In the genomic region with DNA sequence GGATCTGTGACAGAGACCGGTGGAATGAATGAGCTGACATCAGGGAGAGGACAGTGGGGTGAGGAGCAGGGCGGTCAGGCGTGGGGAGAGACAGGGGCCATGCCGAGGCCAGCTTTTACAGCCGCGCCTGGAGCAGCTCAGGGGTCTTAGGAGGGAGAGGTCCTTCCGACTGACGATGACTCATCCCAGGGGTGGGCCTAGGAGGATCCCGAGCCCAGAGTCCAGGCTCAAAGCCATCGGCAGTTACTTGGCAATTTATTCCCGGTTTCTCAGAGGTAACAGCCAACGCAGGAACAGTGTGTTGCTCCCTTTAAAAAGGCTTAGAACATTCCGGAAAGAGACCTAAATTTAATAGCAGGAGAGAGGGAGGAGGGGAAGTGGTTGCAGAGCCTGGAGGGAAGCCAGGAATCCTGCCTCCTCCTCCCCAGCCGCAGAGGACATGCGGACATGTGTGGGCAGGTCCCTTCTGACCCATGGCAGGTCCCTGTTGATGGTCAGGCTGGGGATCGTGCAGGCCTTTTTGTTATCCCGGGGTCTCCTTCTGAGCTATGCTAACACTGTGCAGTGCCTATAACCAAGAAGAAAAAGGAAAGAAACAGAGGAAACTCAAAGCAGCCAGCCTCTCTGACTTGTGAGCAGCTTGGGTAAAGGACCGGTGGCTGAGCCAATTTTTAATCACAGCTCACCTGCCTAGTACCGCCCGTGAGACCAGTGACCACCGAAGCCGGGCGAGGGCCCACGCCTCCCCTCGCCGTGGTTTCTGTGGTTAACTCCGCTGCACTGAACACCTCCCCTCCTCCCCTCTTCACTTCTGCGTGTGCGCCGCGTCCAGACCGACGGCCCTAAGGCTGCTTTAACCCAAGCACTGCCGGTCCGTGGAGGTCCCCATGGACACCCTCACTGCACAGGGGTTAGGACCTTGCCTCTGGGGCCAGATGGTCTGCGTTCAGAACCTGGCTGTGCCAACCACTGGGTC, we compare ENCODE assay signal across 8 cellular contexts.
DNase-seq lines count a peak whose midpoint lies in the region; ATAC-seq, FAIRE-seq and TF ChIP-seq lines count a peak whose summit lies in the region.

No MANE protein-coding gene starts in this region.

- no peak overlapping the region for H3K56ac ChIP-seq in mesendoderm (ENCODE audit: low read length)

- no peak overlapping the region for H2BK5ac ChIP-seq in mesendoderm (ENCODE audit: low read length)

- H3K9ac ChIP-seq in BLaER1 treated with 17β-estradiol and CSF1 and Interleukin-3, amounts not matched to agents 10 nM and 100 nM = peak overlapping the region in 10 of 11 experiments; percentile 2 to 49 (median 40); a peak in 13 of 22 replicates
- H3K9ac ChIP-seq in K562 (ENCODE audit: insufficient read depth in 1 of 2, low read depth in 2 of 2, low read length in 2 of 2) (peak overlapping the region; percentile 37 to 85), mesendoderm (ENCODE audit: low read length) (no peak overlapping the region)

- no peak overlapping the region for H4K8ac ChIP-seq in mesendoderm (ENCODE audit: low read depth, low read length)

- peak; percentile 54 to 60 (median 56) for DNase-seq in K562 (ENCODE audit: extremely low read depth in 1 of 4, low spot score in 3 of 4)
- no peak for DNase-seq in mesendoderm
- DNase-seq in NCI-H345 (lab: John Stamatoyannopoulos, UW) = no peak
- DNase-seq in KG1 (lab: John Stamatoyannopoulos, UW) = no peak
- no peak for DNase-seq in NCI-H1417 treated with DMSO at 0.1 percent for 48 hours (lab: John Stamatoyannopoulos, UW)

- H4K20me1 ChIP-seq in BLaER1 treated with 17β-estradiol and CSF1 and Interleukin-3, amounts not matched to agents 10 nM and 100 nM = 0 out of 22 replicates have a peak, but pooled peaks cover 0 to 5% (median 0%) of the 10 kb centered on the region in 11 experiments
- H4K20me1 ChIP-seq in K562 (replicated peaks; ENCODE audit: control insufficient read depth, insufficient read depth, low read length) = no peaks in the 10 kb centered on the region

- H3K4me3 ChIP-seq in BLaER1 treated with 17β-estradiol and CSF1 and Interleukin-3, amounts not matched to agents 10 nM and 100 nM = peak overlapping the region in 8 of 10 experiments; percentile 16 to 57 (median 30); a peak in 15 of 20 replicates
- H3K4me3 ChIP-seq in K562 = no peak overlapping the region
- H3K4me3 ChIP-seq in mesendoderm (ENCODE audit: low read length) = no peak overlapping the region

- H3K9me1 ChIP-seq in K562 (ENCODE audit: control insufficient read depth, insufficient read depth, low read length) = no peaks in the 10 kb centered on the region

- H3K36me3 ChIP-seq in BLaER1 treated with 17β-estradiol and CSF1 and Interleukin-3, amounts not matched to agents 10 nM and 100 nM = no peaks in the 10 kb centered on the region
- H3K36me3 ChIP-seq in K562 (ENCODE audit: control insufficient read depth, insufficient read depth, low read length) = no peaks in the 10 kb centered on the region; the same call in 2 of the 3 replicates
- no peaks in the 10 kb centered on the region for H3K36me3 ChIP-seq in mesendoderm (ENCODE audit: control insufficient read depth, insufficient read depth, low read length)

- TF ChIP-seq EP300 in K562 (IDR thresholded peaks at IDR 0.05; ENCODE audit: low read length) = no peak

- peak overlapping the region in 9 of 11 experiments; percentile 4 to 64 (median 46); a peak in 16 of 22 replicates for H3K27ac ChIP-seq in BLaER1 treated with 17β-estradiol and CSF1 and Interleukin-3, amounts not matched to agents 10 nM and 100 nM
- H3K27ac ChIP-seq in K562 (ENCODE audit: extremely low read depth, low read depth, low read length) (peak overlapping the region; percentile 49; the same call in 2 of the 3 replicates), mesendoderm (ENCODE audit: low read depth, low read length) (no peak overlapping the region)

- peak; percentile 72 for FAIRE-seq in K562 (lab: Jason Lieb, UNC)

- no peak overlapping the region for H3K23ac ChIP-seq in mesendoderm (ENCODE audit: low read length)

- TF ChIP-seq CTCF in K562 (IDR thresholded peaks at IDR 0.05 in 2 of 3, conservative IDR thresholded peaks at IDR 0.05 in 1 of 3; ENCODE audit: insufficient read depth in 2 of 3, low read depth in 1 of 3, low read length in 3 of 3) = no peak

- TF ChIP-seq RAD21 in K562 (CRISPR knock-in tag; conservative IDR thresholded peaks at IDR 0.05 in 1 of 2, IDR thresholded peaks at IDR 0.05 in 1 of 2) = no peak

- H2AK5ac ChIP-seq in mesendoderm (ENCODE audit: low read length) = peak overlapping the region; percentile 65

- H3K4me1 ChIP-seq in BLaER1 treated with 17β-estradiol and CSF1 and Interleukin-3, amounts not matched to agents 10 nM and 100 nM = peaks cover 33 to 62% (median 49%) of the 10 kb centered on the region in 10 experiments
- peaks cover 20 to 52% of the 10 kb centered on the region in 2 experiments for H3K4me1 ChIP-seq in K562 (replicated peaks in 1 of 2; ENCODE audit: control insufficient read depth in 2 of 2, insufficient read depth in 2 of 2, low read length in 2 of 2)
- H3K4me1 ChIP-seq in mesendoderm (ENCODE audit: control insufficient read depth, low read depth, low read length) = no peaks in the 10 kb centered on the region

- H3K18ac ChIP-seq in mesendoderm (ENCODE audit: low read length) = no peak overlapping the region

- no peaks in the 10 kb centered on the region for H3K79me2 ChIP-seq in K562 (ENCODE audit: control insufficient read depth, insufficient read depth, low read length)
- H3K79me2 ChIP-seq in mesendoderm (ENCODE audit: control insufficient read depth, insufficient read depth, low read length) = no peaks in the 10 kb centered on the region

- TF ChIP-seq POLR2A in K562 (conservative IDR thresholded peaks at IDR 0.05) = no peak

- CTCF ChIA-PET in K562 (lab: Yijun Ruan, JAX; ENCODE audit: low intra/inter-chr PET ratio) = no interaction called here

- ATAC-seq in GM19025 (IDR thresholded peaks at IDR 0.05; ENCODE audit: low read depth, unreplicated experiment) = peak; percentile 40
- ATAC-seq in HG03460 (IDR thresholded peaks at IDR 0.05; ENCODE audit: unreplicated experiment) = peak; percentile 7
- peak; percentile 82 for ATAC-seq in K562

- POLR2A ChIA-PET in K562 (lab: Yijun Ruan, JAX) = interaction anchor here (0.7 to 1.5 kb wide), 2 partner anchors 12 to 26 kb away, joined by 3 to 4 read pairs; no protein-coding TSS in a partner anchor

- no TSS peak for BruUV-seq in K562 (replicated peaks; lab: Mats Ljungman, UMichigan)

- no peak overlapping the region for H2BK15ac ChIP-seq in mesendoderm (replicated peaks; ENCODE audit: low read depth)

- peaks cover 0 to 10% (median 0%) of the 10 kb centered on the region in 11 experiments; a peak in 6 of 22 replicates for H3K27me3 ChIP-seq in BLaER1 treated with 17β-estradiol and CSF1 and Interleukin-3, amounts not matched to agents 10 nM and 100 nM
- H3K27me3 ChIP-seq in K562 (ENCODE audit: control insufficient read depth in 2 of 2, insufficient read depth in 2 of 2, low read length in 2 of 2) (no peaks in the 10 kb centered on the region), mesendoderm (ENCODE audit: insufficient read depth, low read length, poor library complexity) (no peaks in the 10 kb centered on the region)

- WGBS in K562 (ENCODE audit: insufficient coverage, low coverage, missing lambda C conversion rate) = 6% methylated on average over 15 of the region's 36 CpGs
- no CpG with 5 or more reads among the region's 36 CpGs for WGBS in mesendoderm (ENCODE audit: extremely low coverage, insufficient coverage, low lambda C conversion rate)

- peak overlapping the region; percentile 82 to 96 (median 91) for H3K4me2 ChIP-seq in BLaER1 treated with 17β-estradiol and CSF1 and Interleukin-3, amounts not matched to agents 10 nM and 100 nM
- H3K4me2 ChIP-seq in K562 (ENCODE audit: insufficient read depth, low read length) = peak overlapping the region; percentile 59
- H3K4me2 ChIP-seq in mesendoderm (ENCODE audit: low read length) = no peak overlapping the region

- in situ Hi-C loops in K562 (cut with MboI) = no loop called here

- intact Hi-C loops in K562 (cut with micrococcal nuclease) = no loop called here

- no peak overlapping the region for H4K5ac ChIP-seq in mesendoderm (ENCODE audit: low read length)

- H3K9me3 ChIP-seq in BLaER1 treated with 17β-estradiol and CSF1 and Interleukin-3, amounts not matched to agents 10 nM and 100 nM (replicated peaks in 1 of 11) = no peaks in the 10 kb centered on the region
- H3K9me3 ChIP-seq in K562 (replicated peaks; ENCODE audit: control insufficient read depth, insufficient read depth, low read depth, low read length) = no peaks in the 10 kb centered on the region

- peak overlapping the region; percentile 70 for H2AFZ ChIP-seq in K562 (ENCODE audit: low read depth, low read length)

- no peak overlapping the region for H2BK120ac ChIP-seq in mesendoderm (ENCODE audit: low read depth, low read length)

- H3K4ac ChIP-seq in mesendoderm (ENCODE audit: low read depth, low read length) = no peak overlapping the region

- H3K79me1 ChIP-seq in mesendoderm (ENCODE audit: low read length) = no peaks in the 10 kb centered on the region

TF ChIP-seq in K562, 482 proteins besides CTCF, POLR2A, EP300 and RAD21 (continues in another document):
- 0 out of 2 replicates have a peak, but pooled peaks have one; percentile 11 for TF ChIP-seq LEF1 (IDR thresholded peaks at IDR 0.05)
- no peak for TF ChIP-seq MCM3 (IDR thresholded peaks at IDR 0.05)
- TF ChIP-seq DDX20 (tag; IDR thresholded peaks at IDR 0.05; ENCODE audit: low read depth) = no peak
- TF ChIP-seq POLR2AphosphoS5 (IDR thresholded peaks at IDR 0.05; ENCODE audit: control insufficient read depth, insufficient read depth, low read depth, low read length) = no peak
- TF ChIP-seq CXXC5 (CRISPR knock-in tag; IDR thresholded peaks at IDR 0.05) = peak; percentile 78
- TF ChIP-seq JUNB (CRISPR knock-in tag; conservative IDR thresholded peaks at IDR 0.05) = 0 out of 2 replicates have a peak, but pooled peaks have one; percentile 29
- TF ChIP-seq, protein P1, sequence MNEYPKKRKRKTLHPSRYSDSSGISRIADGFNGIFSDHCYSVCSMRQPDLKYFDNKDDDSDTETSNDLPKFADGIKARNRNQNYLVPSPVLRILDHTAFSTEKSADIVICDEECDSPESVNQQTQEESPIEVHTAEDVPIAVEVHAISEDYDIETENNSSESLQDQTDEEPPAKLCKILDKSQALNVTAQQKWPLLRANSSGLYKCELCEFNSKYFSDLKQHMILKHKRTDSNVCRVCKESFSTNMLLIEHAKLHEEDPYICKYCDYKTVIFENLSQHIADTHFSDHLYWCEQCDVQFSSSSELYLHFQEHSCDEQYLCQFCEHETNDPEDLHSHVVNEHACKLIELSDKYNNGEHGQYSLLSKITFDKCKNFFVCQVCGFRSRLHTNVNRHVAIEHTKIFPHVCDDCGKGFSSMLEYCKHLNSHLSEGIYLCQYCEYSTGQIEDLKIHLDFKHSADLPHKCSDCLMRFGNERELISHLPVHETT (CRISPR knock-in tag; conservative IDR thresholded peaks at IDR 0.05 in 1 of 2, IDR thresholded peaks at IDR 0.05 in 1 of 2) = peak in 1 of 2 experiments; percentile 35; a peak in 1 of 4 replicates

Comparison
In these comparisons a context has a peak if more than half of its experiments do, and no peak if none do; other contexts are left out.
1. H3K4me3 ChIP-seq: peak in BLaER1 treated with 17β-estradiol and CSF1 and Interleukin-3, amounts not matched to agents 10 nM and 100 nM (8 of 10); none in K562 (single experiment) and mesendoderm (single experiment).
2. ATAC-seq: peak in every context shown above with its lines; median percentile 82 in K562; 40 in GM19025; 7 in HG03460.
3. DNase-seq: peak in K562 (4 of 4); none in mesendoderm (single experiment), NCI-H345 (single experiment), KG1 (single experiment) and NCI-H1417 treated with DMSO at 0.1 percent for 48 hours (single experiment).